31 cellular contexts compared by ENCODE assay signal in the genomic region with DNA sequence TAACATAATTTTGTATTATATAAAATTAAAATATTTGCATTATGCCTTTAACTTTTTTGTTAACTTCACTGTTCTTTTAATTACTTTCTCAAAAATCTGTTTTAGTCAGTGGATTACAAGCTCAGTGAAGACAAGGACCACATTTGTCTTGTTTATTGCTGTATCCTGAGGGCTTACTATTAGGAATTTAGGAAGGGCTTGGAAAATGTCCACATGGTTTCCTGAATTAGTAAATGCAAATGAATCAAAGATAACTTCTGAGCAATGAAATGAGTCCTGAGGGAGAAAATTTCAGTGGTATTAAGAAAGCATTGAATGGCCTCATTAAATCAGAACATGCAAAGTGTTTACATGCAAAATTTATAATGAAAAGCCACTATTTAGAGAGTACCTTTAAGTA.
"Had no signal": no experiment of that assay in that cellular context is flagged by ENCODE, and none has a peak within 500 bp of the region (broad histone marks: within the 10 kb centered on the region; RNA-seq: fewer than 3 reads in every experiment).

No MANE protein-coding gene starts in this region.

- H3K9me3 ChIP-seq: adrenal gland, body of pancreas, breast epithelium had no signal

- H3K4me3 ChIP-seq: adrenal gland, body of pancreas, breast epithelium had no signal

- H3K27me3 ChIP-seq: adrenal gland, body of pancreas, brain microvascular endothelial cell, breast epithelium had no signal

- H3K4me1 ChIP-seq: adrenal gland, body of pancreas, breast epithelium had no signal

- H3K36me3 ChIP-seq: adrenal gland, brain microvascular endothelial cell, breast epithelium had no signal

- DNase-seq: activated B cell treated with CpG ODN at 0.5 μM for 24 hours; activated CD4-positive, alpha-beta memory T cell treated with anti-CD3 and anti-CD28 coated beads for 36 hours; activated CD4-positive, alpha-beta T cell treated with anti-CD3 and anti-CD28 coated beads for 4 hours; activated CD4-positive, alpha-beta T cell treated with anti-CD3 and anti-CD28 coated beads, Interleukin-2, amount 10 ng/mL, durations not matched to agents 24 days and 14 days; activated CD4-positive, alpha-beta T cell treated with anti-CD3 and anti-CD28 coated beads, Interleukin-2, amount 50 U/mL, for 1 hour; activated CD4-positive, alpha-beta T cell treated with anti-CD3 and anti-CD28 coated beads, Interleukin-2, amount 50 U/mL, for 4 hours; activated CD4-positive, CD25-positive, alpha-beta regulatory T cell treated with anti-CD3 and anti-CD28 coated beads, Interleukin-2, amount 50 U/mL, for 72 hours; activated CD8-positive, alpha-beta memory T cell treated with anti-CD3 and anti-CD28 coated beads, Interleukin-2, amount 50 U/mL, for 4 hours; activated CD8-positive, alpha-beta T cell treated with anti-CD3 and anti-CD28 coated beads for 36 hours; activated effector memory CD4-positive, alpha-beta T cell treated with anti-CD3 and anti-CD28 coated beads, Interleukin-2, amount 50 U/mL, for 16 hours; activated gamma-delta T cell treated with Interleukin-2 at 50 U/mL for 16 hours; activated naive CD4-positive, alpha-beta T cell; activated naive CD4-positive, alpha-beta T cell treated with anti-CD3 and anti-CD28 coated beads for 36 hours; activated naive CD4-positive, alpha-beta T cell treated with anti-CD3 and anti-CD28 coated beads, Interleukin-2, amount 50 U/mL, for 16 hours; activated naive CD8-positive, alpha-beta T cell treated with anti-CD3 and anti-CD28 coated beads for 36 hours; activated T-cell treated with anti-CD3 and anti-CD28 coated beads for 4 hours; activated T-cell treated with anti-CD3 and anti-CD28 coated beads, Interleukin-2, amount 50 U/mL, for 1 hour; activated T-cell treated with anti-CD3 and anti-CD28 coated beads, Interleukin-2, amount 50 U/mL, for 4 hours; activated T-cell treated with anti-CD3 and anti-CD28 coated beads, Interleukin-2, amount 50 U/mL, for 72 hours; adrenal gland; amniotic stem cell; aorta; body of pancreas; brain microvascular endothelial cell; central memory CD4-positive, alpha-beta T cell; T-helper 2 cell; T-helper 9 cell had no signal

- H3K27ac ChIP-seq: adrenal gland, body of pancreas, brain microvascular endothelial cell, breast epithelium, VCaP had no signal

- ATAC-seq: activated CD8-positive, alpha-beta T cell treated with anti-CD3 and anti-CD28 coated beads for 36 hours; activated naive CD4-positive, alpha-beta T cell treated with anti-CD3 and anti-CD28 coated beads, Interleukin-2, amount 50 U/mL, for 72 hours; activated T-cell treated with anti-CD3 and anti-CD28 coated beads, Interleukin-2, amount 50 U/mL, for 4 hours; activated T-cell treated with anti-CD3 and anti-CD28 coated beads, Interleukin-2, amount 50 U/mL, for 72 hours; activated T-helper 17 cell treated with anti-CD3 and anti-CD28 coated beads, Interleukin-2, amount 50 U/mL, for 72 hours; body of pancreas had no signal
